2 cellular contexts compared by ENCODE assay signal in the genomic region with DNA sequence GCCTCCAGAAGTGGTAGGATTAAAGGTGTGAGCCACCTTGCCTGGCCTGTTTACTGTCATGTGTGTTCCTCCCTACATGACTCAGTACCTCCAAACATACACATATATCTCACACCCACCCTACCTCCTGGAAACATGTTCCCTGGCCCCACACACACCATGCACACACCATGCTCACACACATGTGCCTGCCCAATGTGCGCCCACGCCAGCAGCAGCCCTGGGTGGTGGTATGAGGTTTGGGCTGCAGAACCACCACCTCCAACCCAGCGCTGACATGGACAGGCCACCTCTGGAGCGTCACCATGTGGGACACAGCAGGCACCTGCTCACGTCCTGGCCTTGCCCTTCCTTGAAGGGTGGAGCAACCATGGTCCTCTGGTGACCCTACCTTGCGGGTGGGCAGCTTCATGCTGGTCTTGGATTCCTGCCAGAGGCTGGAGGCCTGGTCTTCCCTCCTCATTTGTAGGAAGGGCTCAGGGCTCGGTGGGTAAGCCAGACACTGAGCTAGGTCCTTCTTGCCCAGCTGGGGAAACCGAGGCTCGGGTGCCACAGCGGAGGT.
TF ChIP-seq lines count a peak whose summit lies in the region.

No MANE protein-coding gene starts in this region.

TF ChIP-seq in HCT116, 20 proteins besides CTCF, POLR2A, EP300 and RAD21:
- no peak for TF ChIP-seq SRF (IDR thresholded peaks at IDR 0.05; ENCODE audit: low read depth)
- TF ChIP-seq, protein P1, sequence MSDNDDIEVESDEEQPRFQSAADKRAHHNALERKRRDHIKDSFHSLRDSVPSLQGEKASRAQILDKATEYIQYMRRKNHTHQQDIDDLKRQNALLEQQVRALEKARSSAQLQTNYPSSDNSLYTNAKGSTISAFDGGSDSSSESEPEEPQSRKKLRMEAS (IDR thresholded peaks at IDR 0.05), result no peak
- TF ChIP-seq ZFX (IDR thresholded peaks at IDR 0.05), result no peak
- TF ChIP-seq, protein P2, sequence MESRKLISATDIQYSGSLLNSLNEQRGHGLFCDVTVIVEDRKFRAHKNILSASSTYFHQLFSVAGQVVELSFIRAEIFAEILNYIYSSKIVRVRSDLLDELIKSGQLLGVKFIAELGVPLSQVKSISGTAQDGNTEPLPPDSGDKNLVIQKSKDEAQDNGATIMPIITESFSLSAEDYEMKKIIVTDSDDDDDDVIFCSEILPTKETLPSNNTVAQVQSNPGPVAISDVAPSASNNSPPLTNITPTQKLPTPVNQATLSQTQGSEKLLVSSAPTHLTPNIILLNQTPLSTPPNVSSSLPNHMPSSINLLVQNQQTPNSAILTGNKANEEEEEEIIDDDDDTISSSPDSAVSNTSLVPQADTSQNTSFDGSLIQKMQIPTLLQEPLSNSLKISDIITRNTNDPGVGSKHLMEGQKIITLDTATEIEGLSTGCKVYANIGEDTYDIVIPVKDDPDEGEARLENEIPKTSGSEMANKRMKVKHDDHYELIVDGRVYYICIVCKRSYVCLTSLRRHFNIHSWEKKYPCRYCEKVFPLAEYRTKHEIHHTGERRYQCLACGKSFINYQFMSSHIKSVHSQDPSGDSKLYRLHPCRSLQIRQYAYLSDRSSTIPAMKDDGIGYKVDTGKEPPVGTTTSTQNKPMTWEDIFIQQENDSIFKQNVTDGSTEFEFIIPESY (IDR thresholded peaks at IDR 0.05; ENCODE audit: extremely low read depth, insufficient replicate concordance, low read length), result no peak

TF ChIP-seq in WTC11, 78 proteins besides CTCF, POLR2A, EP300 and RAD21:
- TF ChIP-seq, protein P3, sequence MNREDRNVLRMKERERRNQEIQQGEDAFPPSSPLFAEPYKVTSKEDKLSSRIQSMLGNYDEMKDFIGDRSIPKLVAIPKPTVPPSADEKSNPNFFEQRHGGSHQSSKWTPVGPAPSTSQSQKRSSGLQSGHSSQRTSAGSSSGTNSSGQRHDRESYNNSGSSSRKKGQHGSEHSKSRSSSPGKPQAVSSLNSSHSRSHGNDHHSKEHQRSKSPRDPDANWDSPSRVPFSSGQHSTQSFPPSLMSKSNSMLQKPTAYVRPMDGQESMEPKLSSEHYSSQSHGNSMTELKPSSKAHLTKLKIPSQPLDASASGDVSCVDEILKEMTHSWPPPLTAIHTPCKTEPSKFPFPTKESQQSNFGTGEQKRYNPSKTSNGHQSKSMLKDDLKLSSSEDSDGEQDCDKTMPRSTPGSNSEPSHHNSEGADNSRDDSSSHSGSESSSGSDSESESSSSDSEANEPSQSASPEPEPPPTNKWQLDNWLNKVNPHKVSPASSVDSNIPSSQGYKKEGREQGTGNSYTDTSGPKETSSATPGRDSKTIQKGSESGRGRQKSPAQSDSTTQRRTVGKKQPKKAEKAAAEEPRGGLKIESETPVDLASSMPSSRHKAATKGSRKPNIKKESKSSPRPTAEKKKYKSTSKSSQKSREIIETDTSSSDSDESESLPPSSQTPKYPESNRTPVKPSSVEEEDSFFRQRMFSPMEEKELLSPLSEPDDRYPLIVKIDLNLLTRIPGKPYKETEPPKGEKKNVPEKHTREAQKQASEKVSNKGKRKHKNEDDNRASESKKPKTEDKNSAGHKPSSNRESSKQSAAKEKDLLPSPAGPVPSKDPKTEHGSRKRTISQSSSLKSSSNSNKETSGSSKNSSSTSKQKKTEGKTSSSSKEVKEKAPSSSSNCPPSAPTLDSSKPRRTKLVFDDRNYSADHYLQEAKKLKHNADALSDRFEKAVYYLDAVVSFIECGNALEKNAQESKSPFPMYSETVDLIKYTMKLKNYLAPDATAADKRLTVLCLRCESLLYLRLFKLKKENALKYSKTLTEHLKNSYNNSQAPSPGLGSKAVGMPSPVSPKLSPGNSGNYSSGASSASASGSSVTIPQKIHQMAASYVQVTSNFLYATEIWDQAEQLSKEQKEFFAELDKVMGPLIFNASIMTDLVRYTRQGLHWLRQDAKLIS (CRISPR knock-in tag; IDR thresholded peaks at IDR 0.05; ENCODE audit: borderline replicate concordance), result no peak
- TF ChIP-seq, protein P4, sequence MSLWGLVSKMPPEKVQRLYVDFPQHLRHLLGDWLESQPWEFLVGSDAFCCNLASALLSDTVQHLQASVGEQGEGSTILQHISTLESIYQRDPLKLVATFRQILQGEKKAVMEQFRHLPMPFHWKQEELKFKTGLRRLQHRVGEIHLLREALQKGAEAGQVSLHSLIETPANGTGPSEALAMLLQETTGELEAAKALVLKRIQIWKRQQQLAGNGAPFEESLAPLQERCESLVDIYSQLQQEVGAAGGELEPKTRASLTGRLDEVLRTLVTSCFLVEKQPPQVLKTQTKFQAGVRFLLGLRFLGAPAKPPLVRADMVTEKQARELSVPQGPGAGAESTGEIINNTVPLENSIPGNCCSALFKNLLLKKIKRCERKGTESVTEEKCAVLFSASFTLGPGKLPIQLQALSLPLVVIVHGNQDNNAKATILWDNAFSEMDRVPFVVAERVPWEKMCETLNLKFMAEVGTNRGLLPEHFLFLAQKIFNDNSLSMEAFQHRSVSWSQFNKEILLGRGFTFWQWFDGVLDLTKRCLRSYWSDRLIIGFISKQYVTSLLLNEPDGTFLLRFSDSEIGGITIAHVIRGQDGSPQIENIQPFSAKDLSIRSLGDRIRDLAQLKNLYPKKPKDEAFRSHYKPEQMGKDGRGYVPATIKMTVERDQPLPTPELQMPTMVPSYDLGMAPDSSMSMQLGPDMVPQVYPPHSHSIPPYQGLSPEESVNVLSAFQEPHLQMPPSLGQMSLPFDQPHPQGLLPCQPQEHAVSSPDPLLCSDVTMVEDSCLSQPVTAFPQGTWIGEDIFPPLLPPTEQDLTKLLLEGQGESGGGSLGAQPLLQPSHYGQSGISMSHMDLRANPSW (CRISPR knock-in tag; conservative IDR thresholded peaks at IDR 0.05; ENCODE audit: low read depth), result no peak
- 0 out of 2 replicates have a peak, but pooled peaks have one; percentile 27 for TF ChIP-seq FOXP1 (CRISPR knock-in tag; IDR thresholded peaks at IDR 0.05; ENCODE audit: borderline replicate concordance)
